In the genomic region with DNA sequence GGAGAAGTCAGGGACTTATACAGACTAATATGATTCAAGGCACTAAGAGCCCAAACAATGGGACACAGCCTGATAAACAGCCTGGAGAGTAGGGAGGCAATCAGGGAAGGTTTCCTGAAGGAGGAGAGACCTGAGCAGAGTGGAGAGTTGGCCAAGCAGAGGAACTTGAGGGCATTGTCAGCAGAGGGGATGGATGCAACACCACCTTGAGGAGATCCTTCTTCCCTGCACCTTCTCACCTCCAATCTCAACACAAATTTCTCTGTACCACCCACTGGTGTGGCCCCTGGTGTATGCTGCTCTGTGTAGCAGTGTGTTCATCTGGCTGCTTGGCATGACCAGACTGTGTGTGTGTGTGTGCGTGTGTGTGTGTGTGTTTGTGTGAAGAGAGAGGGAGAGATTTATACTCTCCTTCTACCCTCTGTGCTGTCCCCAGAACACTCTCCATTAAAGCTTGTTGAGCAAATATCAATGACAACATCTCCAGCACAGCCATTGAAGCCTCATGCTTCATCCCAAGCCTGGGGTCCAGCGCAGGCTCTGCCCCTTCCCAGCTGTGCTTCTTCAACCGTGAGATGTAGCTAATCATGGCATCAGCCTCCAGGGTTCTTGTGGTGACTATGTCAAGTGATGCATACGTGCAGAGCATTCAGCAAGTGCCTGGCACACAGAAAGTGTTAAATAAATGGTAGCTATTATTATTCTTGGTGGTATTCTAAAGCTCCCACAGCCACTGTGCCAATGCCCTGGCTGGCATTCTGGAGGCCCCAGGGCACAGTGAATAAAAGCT, we compare ENCODE assay signal across 17 cellular contexts.
"Had no signal": no experiment of that assay in that cellular context is flagged by ENCODE, and none has a peak within 500 bp of the region (broad histone marks: within the 10 kb centered on the region; RNA-seq: fewer than 3 reads in every experiment).

No MANE protein-coding gene starts in this region.

- ATAC-seq: activated T-cell treated with anti-CD3 and anti-CD28 coated beads, Interleukin-2, amount 50 U/mL, for 4 hours; body of pancreas; pancreas; stimulated activated memory B cell treated with anti-CD40 and anti-IgM and Interleukin-4, amounts not matched to agents 10 μg/mL and 1 μg/mL and 100 μg/mL, for 72 hours; T-cell had no signal

- H3K36me3 Mint-ChIP-seq: activated CD4-positive, alpha-beta memory T cell treated with anti-CD3 and anti-CD28 coated beads for 36 hours; activated naive CD4-positive, alpha-beta T cell treated with anti-CD3 and anti-CD28 coated beads, Interleukin-2, amount 50 U/mL, for 24 hours; stimulated activated memory B cell treated with anti-CD40 and anti-IgM and Interleukin-4, amounts not matched to agents 10 μg/mL and 1 μg/mL and 100 μg/mL, for 72 hours; T-cell had no signal

- H3K4me3 ChIP-seq: body of pancreas, lower lobe of right lung, pancreas, thyroid gland, uterus had no signal

- H3K4me1 ChIP-seq: body of pancreas, lower lobe of right lung, pancreas, thyroid gland, uterus had no signal

- DNase-seq: activated CD4-positive, alpha-beta memory T cell treated with anti-CD3 and anti-CD28 coated beads for 36 hours; activated CD4-positive, alpha-beta T cell treated with anti-CD3 and anti-CD28 coated beads for 1 hour; activated effector memory CD4-positive, alpha-beta T cell treated with anti-CD3 and anti-CD28 coated beads, Interleukin-2, amount 50 U/mL, for 16 hours; activated T-cell treated with anti-CD3 and anti-CD28 coated beads, Interleukin-2, amount 50 U/mL, for 4 hours; amniotic stem cell; body of pancreas; foreskin fibroblast; kidney glomerular epithelial cell; lower lobe of right lung; pancreas; T-cell; T-helper 9 cell; thyroid gland; uterus had no signal

- H3K27ac Mint-ChIP-seq: activated CD4-positive, alpha-beta memory T cell treated with anti-CD3 and anti-CD28 coated beads for 36 hours; activated naive CD4-positive, alpha-beta T cell treated with anti-CD3 and anti-CD28 coated beads, Interleukin-2, amount 50 U/mL, for 24 hours; stimulated activated memory B cell treated with anti-CD40 and anti-IgM and Interleukin-4, amounts not matched to agents 10 μg/mL and 1 μg/mL and 100 μg/mL, for 72 hours; T-cell had no signal

- H3K27me3 ChIP-seq: body of pancreas, pancreas, thyroid gland, uterus had no signal

- H3K27ac ChIP-seq: body of pancreas, lower lobe of right lung, pancreas, thyroid gland, uterus had no signal

- H3K36me3 ChIP-seq: lower lobe of right lung, pancreas, thyroid gland, uterus had no signal

- H3K4me1 Mint-ChIP-seq: activated naive CD4-positive, alpha-beta T cell treated with anti-CD3 and anti-CD28 coated beads, Interleukin-2, amount 50 U/mL, for 24 hours; stimulated activated memory B cell treated with anti-CD40 and anti-IgM and Interleukin-4, amounts not matched to agents 10 μg/mL and 1 μg/mL and 100 μg/mL, for 72 hours; T-cell had no signal

- H3K4me3 Mint-ChIP-seq: activated CD4-positive, alpha-beta memory T cell treated with anti-CD3 and anti-CD28 coated beads for 36 hours; activated naive CD4-positive, alpha-beta T cell treated with anti-CD3 and anti-CD28 coated beads, Interleukin-2, amount 50 U/mL, for 24 hours; activated T-cell treated with anti-CD3 and anti-CD28 coated beads, Interleukin-2, amount 50 U/mL, for 4 hours; neural crest cell; stimulated activated memory B cell treated with anti-CD40 and anti-IgM and Interleukin-4, amounts not matched to agents 10 μg/mL and 1 μg/mL and 100 μg/mL, for 72 hours; T-cell had no signal

- H3K9me3 ChIP-seq: body of pancreas, lower lobe of right lung, pancreas, thyroid gland, uterus had no signal

- H3K9me3 Mint-ChIP-seq: activated naive CD4-positive, alpha-beta T cell treated with anti-CD3 and anti-CD28 coated beads, Interleukin-2, amount 50 U/mL, for 24 hours; activated T-cell treated with anti-CD3 and anti-CD28 coated beads, Interleukin-2, amount 50 U/mL, for 4 hours; stimulated activated memory B cell treated with anti-CD40 and anti-IgM and Interleukin-4, amounts not matched to agents 10 μg/mL and 1 μg/mL and 100 μg/mL, for 72 hours had no signal
